Comparison of ENCODE assay signal across 2 cellular contexts in genomic region chr7:108572487-108572886, GRCh38.
TF ChIP-seq lines count a peak whose summit lies in the region.

No MANE protein-coding gene starts in this region.

TF ChIP-seq in K562, 482 proteins besides CTCF, POLR2A, EP300 and RAD21:
- TF ChIP-seq KAT8 (IDR thresholded peaks at IDR 0.05; ENCODE audit: low read depth) (no peak), ZNF175 (CRISPR knock-in tag; IDR thresholded peaks at IDR 0.05; ENCODE audit: low read depth) (no peak), GABPA (tag; conservative IDR thresholded peaks at IDR 0.05; ENCODE audit: low read depth) (0 out of 2 replicates have a peak, but pooled peaks have one; percentile 16), NFIC (IDR thresholded peaks at IDR 0.05) (peak; percentile 92), GATAD2B (IDR thresholded peaks at IDR 0.05; ENCODE audit: borderline replicate concordance) (peak; percentile 27; the same call in 1 of the 2 replicates), ZNF76 (CRISPR knock-in tag; IDR thresholded peaks at IDR 0.05; ENCODE audit: borderline replicate concordance) (no peak), CAMTA2 (CRISPR knock-in tag; conservative IDR thresholded peaks at IDR 0.05) (no peak), NFIX (CRISPR knock-in tag; IDR thresholded peaks at IDR 0.05; ENCODE audit: low read depth) (peak; percentile 74), ADNP (tag; IDR thresholded peaks at IDR 0.05) (0 out of 2 replicates have a peak, but pooled peaks have one; percentile 3), CREB3 (tag; conservative IDR thresholded peaks at IDR 0.05; ENCODE audit: low read depth) (no peak), CXXC5 (CRISPR knock-in tag; IDR thresholded peaks at IDR 0.05) (no peak)

TF ChIP-seq in neural cell, 6 proteins besides CTCF, POLR2A, EP300 and RAD21:
- no peak for TF ChIP-seq TAF1 (IDR thresholded peaks at IDR 0.05; ENCODE audit: low read depth)
